Comparison of ENCODE assay signal across 1 cellular context in genomic region chr20:63972312-63973159, GRCh38.
TF ChIP-seq lines count a peak whose summit lies in the region.

No MANE protein-coding gene starts in this region.

TF ChIP-seq in SK-N-SH treated with all-trans-retinoic acid at 6 μM for 48 hours, 23 proteins besides CTCF, POLR2A, EP300 and RAD21 (continued from another document):
- TF ChIP-seq ZNF8 (CRISPR knock-in tag; IDR thresholded peaks at IDR 0.05): no peak
- TF ChIP-seq ZFP3 (CRISPR knock-in tag; IDR thresholded peaks at IDR 0.05): no peak
